In genomic region chr1:228092342-228093049, GRCh38 we compare ENCODE assay signal across 16 cellular contexts. TPM values are rescaled to one million over a fixed set of nuclear protein-coding genes. Genes with fewer than 3 reads are reported as not detected.
DNase-seq lines count a peak whose midpoint lies in the region; ATAC-seq and TF ChIP-seq lines count a peak whose summit lies in the region.
"Had no signal": no experiment of that assay in that cellular context is flagged by ENCODE, and none has a peak within 500 bp of the region (broad histone marks: within the 10 kb centered on the region; RNA-seq: fewer than 3 reads in every experiment).

No MANE protein-coding gene starts in this region.

- peaks cover 100% of the 10 kb centered on the region for H3K36me3 Mint-ChIP-seq in activated T-cell treated with anti-CD3 and anti-CD28 coated beads, Interleukin-2, amount 50 U/mL, for 24 hours (ENCODE audit: low read depth)
- peaks cover 25 to 46% of the 10 kb centered on the region in 2 donors for H3K36me3 Mint-ChIP-seq in activated T-cell treated with anti-CD3 and anti-CD28 coated beads, Interleukin-2, amount 50 U/mL, for 72 hours (ENCODE audit: insufficient read depth in 2 of 2)
- peaks cover 9% of the 10 kb centered on the region for H3K36me3 Mint-ChIP-seq in IgD-negative memory B cell

- no peak for TF ChIP-seq CTCF in sigmoid colon (IDR thresholded peaks at IDR 0.05)
- no peak for TF ChIP-seq CTCF in GM20000 (IDR thresholded peaks at IDR 0.05; ENCODE audit: extremely low read depth, missing control alignments)

- 89 to 94% methylated on average over 11 of the region's 11 CpGs for WGBS in sigmoid colon, 2 donors

- intact Hi-C loops in sigmoid colon (cut with DNase I) = no loop called here

- no peak overlapping the region for H3K27ac ChIP-seq in sigmoid colon
- H3K27ac ChIP-seq: uterus had no signal

- H3K4me1 ChIP-seq in sigmoid colon = peaks cover 0 to 80% (median 62%) of the 10 kb centered on the region in 4 donors

- H3K36me3 ChIP-seq in sigmoid colon = peaks cover 0 to 7% (median 6%) of the 10 kb centered on the region in 4 donors
- H3K36me3 ChIP-seq: uterus had no signal

- ATAC-seq in activated T-cell treated with anti-CD3 and anti-CD28 coated beads, Interleukin-2, amount 50 U/mL, for 72 hours (replicated peaks in 1 of 2) = no peak
- ATAC-seq in esophagus mucosa = peak; percentile 19
- ATAC-seq: Panc1; stimulated activated naive B cell treated with anti-CD40 and anti-IgM and Interleukin-4, amounts not matched to agents 10 μg/mL and 1 μg/mL and 100 μg/mL, for 72 hours had no signal

- TF ChIP-seq POLR2A in sigmoid colon (IDR thresholded peaks at IDR 0.05) = no peak

- no peak for DNase-seq in activated T-cell treated with anti-CD3 and anti-CD28 coated beads, Interleukin-2, amount 50 U/mL, for 24 hours
- DNase-seq in activated T-cell treated with anti-CD3 and anti-CD28 coated beads, Interleukin-2, amount 50 U/mL, for 72 hours = no peak
- DNase-seq in sigmoid colon = peak; percentile 32
- DNase-seq in NCI-H524 treated with DMSO at 0.1 percent for 48 hours (lab: John Stamatoyannopoulos, UW) = no peak
- DNase-seq in GM20000 (ENCODE audit: low spot score) = no peak
- no peak for DNase-seq in activated CD4-positive, CD25-positive, alpha-beta regulatory T cell treated with anti-CD3 and anti-CD28 coated beads, Interleukin-2, amount 50 U/mL, for 72 hours
- DNase-seq: activated naive CD8-positive, alpha-beta T cell treated with anti-CD3 and anti-CD28 coated beads, Interleukin-2, amount 10 ng/mL, durations not matched to agents 7 days and 5 days; hippocampal formation; NCI-H1048; spleen; stimulated activated naive B cell treated with anti-CD40 and anti-IgM and Interleukin-4, amounts not matched to agents 10 μg/mL and 1 μg/mL and 100 μg/mL, for 72 hours; uterus had no signal

- peaks cover 0 to 6% (median 3%) of the 10 kb centered on the region in 4 donors for H3K9me3 ChIP-seq in sigmoid colon

- no peaks in the 10 kb centered on the region for H3K27me3 ChIP-seq in sigmoid colon
- H3K27me3 ChIP-seq: dorsolateral prefrontal cortex, spleen, uterus had no signal

- H3K27ac Mint-ChIP-seq in activated T-cell treated with anti-CD3 and anti-CD28 coated beads, Interleukin-2, amount 50 U/mL, for 24 hours = peak overlapping the region; percentile 89
- no peak overlapping the region for H3K27ac Mint-ChIP-seq in activated T-cell treated with anti-CD3 and anti-CD28 coated beads, Interleukin-2, amount 50 U/mL, for 72 hours
- H3K27ac Mint-ChIP-seq in IgD-negative memory B cell = peak overlapping the region in 2 of 3 donors; percentile 7 to 63
- H3K27ac Mint-ChIP-seq: activated naive CD8-positive, alpha-beta T cell treated with anti-CD3 and anti-CD28 coated beads, Interleukin-2, amount 10 ng/mL, durations not matched to agents 7 days and 5 days; stimulated activated naive B cell treated with anti-CD40 and anti-IgM and Interleukin-4, amounts not matched to agents 10 μg/mL and 1 μg/mL and 100 μg/mL, for 72 hours had no signal

- H3K4me3 Mint-ChIP-seq in activated T-cell treated with anti-CD3 and anti-CD28 coated beads, Interleukin-2, amount 50 U/mL, for 24 hours = no peak overlapping the region
- H3K4me3 Mint-ChIP-seq in activated T-cell treated with anti-CD3 and anti-CD28 coated beads, Interleukin-2, amount 50 U/mL, for 72 hours = no peak overlapping the region
- H3K4me3 Mint-ChIP-seq in IgD-negative memory B cell = peak overlapping the region in 1 of 4 donors; percentile 30
- H3K4me3 Mint-ChIP-seq: activated naive CD8-positive, alpha-beta T cell treated with anti-CD3 and anti-CD28 coated beads, Interleukin-2, amount 10 ng/mL, durations not matched to agents 7 days and 5 days; stimulated activated naive B cell treated with anti-CD40 and anti-IgM and Interleukin-4, amounts not matched to agents 10 μg/mL and 1 μg/mL and 100 μg/mL, for 72 hours had no signal

- H3K27me3 Mint-ChIP-seq in activated T-cell treated with anti-CD3 and anti-CD28 coated beads, Interleukin-2, amount 50 U/mL, for 24 hours = no peaks in the 10 kb centered on the region
- no peaks in the 10 kb centered on the region for H3K27me3 Mint-ChIP-seq in activated T-cell treated with anti-CD3 and anti-CD28 coated beads, Interleukin-2, amount 50 U/mL, for 72 hours (ENCODE audit: low read depth)
- H3K27me3 Mint-ChIP-seq in IgD-negative memory B cell = no peaks in the 10 kb centered on the region
- H3K27me3 Mint-ChIP-seq: activated naive CD8-positive, alpha-beta T cell treated with anti-CD3 and anti-CD28 coated beads, Interleukin-2, amount 10 ng/mL, durations not matched to agents 7 days and 5 days; stimulated activated naive B cell treated with anti-CD40 and anti-IgM and Interleukin-4, amounts not matched to agents 10 μg/mL and 1 μg/mL and 100 μg/mL, for 72 hours had no signal

- peaks cover 73% of the 10 kb centered on the region for H3K4me1 Mint-ChIP-seq in activated T-cell treated with anti-CD3 and anti-CD28 coated beads, Interleukin-2, amount 50 U/mL, for 24 hours (ENCODE audit: low read depth)
- H3K4me1 Mint-ChIP-seq in activated T-cell treated with anti-CD3 and anti-CD28 coated beads, Interleukin-2, amount 50 U/mL, for 72 hours (ENCODE audit: low read depth) = peaks cover 58% of the 10 kb centered on the region
- peaks cover 43 to 59% (median 55%) of the 10 kb centered on the region in 3 donors for H3K4me1 Mint-ChIP-seq in IgD-negative memory B cell

- peaks cover 14% of the 10 kb centered on the region for H3K9me3 Mint-ChIP-seq in activated T-cell treated with anti-CD3 and anti-CD28 coated beads, Interleukin-2, amount 50 U/mL, for 24 hours
- H3K9me3 Mint-ChIP-seq in activated T-cell treated with anti-CD3 and anti-CD28 coated beads, Interleukin-2, amount 50 U/mL, for 72 hours = peaks cover 0 to 7% of the 10 kb centered on the region in 2 donors
- H3K9me3 Mint-ChIP-seq in IgD-negative memory B cell = peaks cover 3 to 7% (median 3%) of the 10 kb centered on the region in 3 donors

- no peak overlapping the region for H3K4me3 ChIP-seq in sigmoid colon
- H3K4me3 ChIP-seq: dorsolateral prefrontal cortex, spleen, uterus had no signal

- TF ChIP-seq EP300 in sigmoid colon (IDR thresholded peaks at IDR 0.05) = no peak

RNA-seq across cellular contexts. Expression of gene ARF1, which starts 10.0 kb away (rescaled TPM):
- 100 to 1,000 TPM; 327 to 369 TPM for total RNA-seq in activated T-cell treated with anti-CD3 and anti-CD28 coated beads, Interleukin-2, amount 50 U/mL, for 72 hours
- polyA plus RNA-seq in IgD-negative memory B cell (428 TPM), sigmoid colon (100 to 1,000 TPM; 345 to 482 (median 479) TPM)
- total RNA-seq in esophagus mucosa (273 TPM), sigmoid colon (100 to 1,000 TPM; 212 to 250 (median 225) TPM)

RNA-seq across cellular contexts. Expression of gene C1orf35, which starts 10.6 kb away (rescaled TPM):
- 10 to 100 TPM; 18.2 to 27.3 TPM for total RNA-seq in activated T-cell treated with anti-CD3 and anti-CD28 coated beads, Interleukin-2, amount 50 U/mL, for 72 hours
- polyA plus RNA-seq in IgD-negative memory B cell = 15.8 TPM
- 13.9 TPM for total RNA-seq in esophagus mucosa
- total RNA-seq in sigmoid colon = 10 to 100 TPM in 3 of 4 donors, 1 to 10 TPM in 1; 7.8 to 18.1 (median 13.0) TPM
- 10 to 100 TPM in 1 of 3 donors, 1 to 10 TPM in 2; 8.8 to 17.9 (median 9.0) TPM for polyA plus RNA-seq in sigmoid colon

RNA-seq across cellular contexts. Expression of gene MRPL55, which starts 16.6 kb away (rescaled TPM):
- 10 to 100 TPM; 36.1 to 36.7 TPM for total RNA-seq in activated T-cell treated with anti-CD3 and anti-CD28 coated beads, Interleukin-2, amount 50 U/mL, for 72 hours
- polyA plus RNA-seq in IgD-negative memory B cell = 146 TPM
- total RNA-seq in esophagus mucosa = 29.0 TPM
- total RNA-seq in sigmoid colon = 10 to 100 TPM; 62.0 to 90.6 (median 79.3) TPM
- polyA plus RNA-seq in sigmoid colon = 10 to 100 TPM; 53.5 to 77.4 (median 58.0) TPM

RNA-seq across cellular contexts. Expression of gene GUK1, which starts 47.6 kb away (rescaled TPM):
- 100 to 1,000 TPM; 130 to 148 TPM for total RNA-seq in activated T-cell treated with anti-CD3 and anti-CD28 coated beads, Interleukin-2, amount 50 U/mL, for 72 hours
- polyA plus RNA-seq in IgD-negative memory B cell (250 TPM), sigmoid colon (100 to 1,000 TPM; 391 to 668 (median 656) TPM)
- total RNA-seq in esophagus mucosa (241 TPM), sigmoid colon (100 to 1,000 TPM; 225 to 366 (median 303) TPM)

RNA-seq across cellular contexts. Expression of gene GJC2, which starts 57.2 kb away (rescaled TPM):
- under 1 TPM; 0.77 to 0.93 TPM for total RNA-seq in activated T-cell treated with anti-CD3 and anti-CD28 coated beads, Interleukin-2, amount 50 U/mL, for 72 hours
- polyA plus RNA-seq in IgD-negative memory B cell = not detected
- total RNA-seq in esophagus mucosa = 0.44 TPM
- 1 to 10 TPM; 4.2 to 6.4 (median 4.9) TPM for total RNA-seq in sigmoid colon
- under 1 TPM in 2 of 3 donors, not detected in 1; 0.60 to 0.99 TPM for polyA plus RNA-seq in sigmoid colon
